Comparison of ENCODE assay signal across 4 cellular contexts in the genomic region with DNA sequence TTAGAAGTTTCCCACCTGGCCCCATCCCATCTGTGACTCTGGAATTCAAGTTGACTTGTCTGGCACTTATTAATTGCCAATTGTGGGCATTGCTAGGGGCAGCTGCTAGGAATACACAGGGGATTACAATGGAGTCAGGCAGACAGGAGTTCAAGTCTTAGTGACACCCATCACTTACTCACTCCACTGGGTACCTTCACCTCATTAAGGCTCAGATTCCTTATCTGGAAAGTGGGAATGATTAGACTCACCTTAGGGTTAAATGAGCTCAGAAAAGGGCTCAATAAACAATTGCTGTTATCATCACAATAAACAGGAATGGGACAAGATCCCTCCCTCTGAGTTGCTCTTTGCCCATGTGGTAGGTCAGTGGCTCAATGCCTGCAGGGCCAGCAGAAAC. TPM values are rescaled to one million over a fixed set of nuclear protein-coding genes. Genes with fewer than 3 reads are reported as not detected.
"Had no signal": no experiment of that assay in that cellular context is flagged by ENCODE, and none has a peak within 500 bp of the region (broad histone marks: within the 10 kb centered on the region; RNA-seq: fewer than 3 reads in every experiment).

No MANE protein-coding gene starts in this region.

- ATAC-seq: GM12878 had no signal

- H3K4me3 ChIP-seq: GM12878 had no signal

- DNase-seq: GDM1, GF-D8 had no signal

RNA-seq across cellular contexts. Expression of gene GRIK3, which starts 18.2 kb away (rescaled TPM):
- total RNA-seq: G401, GM12878 had no signal
- polyA plus RNA-seq: GM12878 had no signal
